Comparison of ENCODE assay signal across 25 cellular contexts in the genomic region with DNA sequence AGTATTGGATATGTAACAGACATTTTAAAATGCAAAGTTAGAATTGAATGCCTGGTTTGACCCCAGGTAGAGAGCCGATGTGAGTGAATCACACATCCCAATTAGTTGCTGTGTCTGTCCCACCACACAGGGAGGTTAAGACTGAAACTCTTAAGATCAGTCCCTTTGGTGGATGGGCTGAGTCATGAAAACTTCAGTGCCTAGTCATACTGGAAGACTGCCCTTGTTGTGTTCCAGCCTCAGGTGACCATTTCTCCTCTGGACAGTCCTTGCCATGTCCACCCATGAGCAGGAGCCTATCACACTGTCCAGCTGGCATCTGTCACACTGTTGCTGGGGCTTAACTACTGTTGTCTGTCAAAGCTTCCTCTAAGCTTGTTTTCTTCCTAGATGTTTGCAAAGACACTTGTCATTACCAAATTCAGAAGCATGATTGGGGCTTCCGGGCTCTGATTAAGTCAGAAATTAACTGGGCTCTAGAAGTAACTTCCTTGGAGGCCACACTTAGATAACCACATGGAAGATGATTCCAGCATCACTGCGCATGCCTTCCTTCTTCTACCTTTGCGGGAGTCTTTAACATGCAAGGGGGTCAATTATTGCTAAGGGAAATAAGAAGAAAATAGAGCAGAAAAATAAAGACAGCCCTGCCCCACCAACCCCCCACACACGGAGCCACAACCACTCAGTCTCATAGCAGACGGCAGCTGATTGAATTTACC. TPM values are rescaled to one million over a fixed set of nuclear protein-coding genes. Genes with fewer than 3 reads are reported as not detected.
DNase-seq lines count a peak whose midpoint lies in the region; ATAC-seq, FAIRE-seq and TF ChIP-seq lines count a peak whose summit lies in the region.
"Had no signal": no experiment of that assay in that cellular context is flagged by ENCODE, and none has a peak within 500 bp of the region (broad histone marks: within the 10 kb centered on the region; RNA-seq: fewer than 3 reads in every experiment).

No MANE protein-coding gene starts in this region.

- no peak for TF ChIP-seq POLR2A in thyroid gland (IDR thresholded peaks at IDR 0.05)

- intact Hi-C loops in thyroid gland (cut with DNase I) = no loop called here

- H3K36me3 Mint-ChIP-seq in activated naive CD4-positive, alpha-beta T cell treated with anti-CD3 and anti-CD28 coated beads, Interleukin-2, amount 50 U/mL, for 72 hours = no peaks in the 10 kb centered on the region
- no peaks in the 10 kb centered on the region for H3K36me3 Mint-ChIP-seq in activated naive CD4-positive, alpha-beta T cell treated with anti-CD3 and anti-CD28 coated beads, Interleukin-2, amount 10 ng/mL, durations not matched to agents 7 days and 5 days
- H3K36me3 Mint-ChIP-seq: CD4-positive, CD25-positive, alpha-beta regulatory T cell had no signal

- peaks cover 55 to 60% of the 10 kb centered on the region in 2 donors for H3K4me1 ChIP-seq in thyroid gland

- no peaks in the 10 kb centered on the region for H3K9me3 Mint-ChIP-seq in activated naive CD4-positive, alpha-beta T cell treated with anti-CD3 and anti-CD28 coated beads, Interleukin-2, amount 50 U/mL, for 72 hours
- H3K9me3 Mint-ChIP-seq in activated naive CD4-positive, alpha-beta T cell treated with anti-CD3 and anti-CD28 coated beads, Interleukin-2, amount 10 ng/mL, durations not matched to agents 7 days and 5 days = no peaks in the 10 kb centered on the region
- H3K9me3 Mint-ChIP-seq: central memory CD8-positive, alpha-beta T cell; stimulated activated naive CD8-positive, alpha-beta T cell treated with anti-CD3 and anti-CD28 coated beads, Interleukin-15, amount 100 ng/mL, for 72 hours had no signal

- H3K27me3 Mint-ChIP-seq in activated naive CD4-positive, alpha-beta T cell treated with anti-CD3 and anti-CD28 coated beads, Interleukin-2, amount 10 ng/mL, durations not matched to agents 7 days and 5 days = no peaks in the 10 kb centered on the region
- H3K27me3 Mint-ChIP-seq: central memory CD8-positive, alpha-beta T cell; stimulated activated naive CD8-positive, alpha-beta T cell treated with anti-CD3 and anti-CD28 coated beads, Interleukin-15, amount 100 ng/mL, for 72 hours had no signal

- no peaks in the 10 kb centered on the region for H3K27me3 ChIP-seq in thyroid gland
- H3K27me3 ChIP-seq: upper lobe of left lung had no signal

- H3K27ac ChIP-seq in thyroid gland = peak overlapping the region in 2 of 3 donors; percentile 8 to 19
- H3K27ac ChIP-seq: upper lobe of left lung had no signal

- 90 to 92% methylated on average over 6 of the region's 6 CpGs for WGBS in thyroid gland, 2 donors

- ATAC-seq in activated naive CD4-positive, alpha-beta T cell treated with anti-CD3 and anti-CD28 coated beads, Interleukin-2, amount 50 U/mL, for 72 hours = peak; percentile 52 to 60
- ATAC-seq in GM21786 (IDR thresholded peaks at IDR 0.05; ENCODE audit: unreplicated experiment) (no peak), GM18861 (IDR thresholded peaks at IDR 0.05; ENCODE audit: unreplicated experiment) (no peak), GM21526 (IDR thresholded peaks at IDR 0.05; ENCODE audit: low FRiP score, unreplicated experiment) (no peak)
- ATAC-seq: activated CD8-positive, alpha-beta T cell treated with anti-CD3 and anti-CD28 coated beads, Interleukin-2, amount 10 ng/mL, durations not matched to agents 7 days and 5 days; left cardiac atrium; mucosa of descending colon; right cardiac atrium; stimulated activated naive CD8-positive, alpha-beta T cell treated with anti-CD3 and anti-CD28 coated beads, Interleukin-15, amount 100 ng/mL, for 72 hours had no signal

- no peak overlapping the region for H3K4me3 Mint-ChIP-seq in activated naive CD4-positive, alpha-beta T cell treated with anti-CD3 and anti-CD28 coated beads, Interleukin-2, amount 10 ng/mL, durations not matched to agents 7 days and 5 days
- H3K4me3 Mint-ChIP-seq: activated CD8-positive, alpha-beta T cell treated with anti-CD3 and anti-CD28 coated beads, Interleukin-2, amount 10 ng/mL, durations not matched to agents 7 days and 5 days; CD4-positive, CD25-positive, alpha-beta regulatory T cell; central memory CD8-positive, alpha-beta T cell; stimulated activated naive CD8-positive, alpha-beta T cell treated with anti-CD3 and anti-CD28 coated beads, Interleukin-15, amount 100 ng/mL, for 72 hours had no signal

- no peaks in the 10 kb centered on the region for H3K9me3 ChIP-seq in thyroid gland
- H3K9me3 ChIP-seq: mucosa of descending colon, upper lobe of left lung had no signal

- TF ChIP-seq CTCF in fibroblast of mammary gland (conservative IDR thresholded peaks at IDR 0.05; ENCODE audit: control insufficient read depth, insufficient read depth, low read depth, low read length) = no peak
- no peak for TF ChIP-seq CTCF in thyroid gland (IDR thresholded peaks at IDR 0.05)

- H3K4me3 ChIP-seq in fibroblast of mammary gland (ENCODE audit: control insufficient read depth, low read depth, low read length) (no peak overlapping the region), thyroid gland (replicated peaks in 1 of 3) (no peak overlapping the region)
- H3K4me3 ChIP-seq: mucosa of descending colon, upper lobe of left lung had no signal

- DNase-seq in activated naive CD4-positive, alpha-beta T cell treated with anti-CD3 and anti-CD28 coated beads, Interleukin-2, amount 50 U/mL, for 72 hours (ENCODE audit: low spot score in 2 of 2) = no peak
- DNase-seq in activated naive CD4-positive, alpha-beta T cell treated with anti-CD3 and anti-CD28 coated beads, Interleukin-2, amount 10 ng/mL, durations not matched to agents 7 days and 5 days = no peak
- DNase-seq in RCC 7860 (ENCODE audit: low spot score) (peak; percentile 70), fibroblast of mammary gland (ENCODE audit: low read depth) (peak; percentile 46), thyroid gland (no peak)
- DNase-seq: activated CD8-positive, alpha-beta T cell treated with anti-CD3 and anti-CD28 coated beads, Interleukin-2, amount 10 ng/mL, durations not matched to agents 7 days and 5 days; activated T-cell treated with anti-CD3 and anti-CD28 coated beads, Interleukin-2, amount 50 U/mL, for 48 hours; CD4-positive, CD25-positive, alpha-beta regulatory T cell; DMS79 treated with DMSO at 0.1 percent for 48 hours; effector CD8-positive, alpha-beta T cell; hippocampal formation; Kasumi-1; left cardiac atrium; mucosa of descending colon; NCI-H1417 treated with DMSO at 0.1 percent for 48 hours; nucleus accumbens; right cardiac atrium; stimulated activated naive CD8-positive, alpha-beta T cell treated with anti-CD3 and anti-CD28 coated beads, Interleukin-15, amount 100 ng/mL, for 72 hours; upper lobe of left lung had no signal

- H3K27ac Mint-ChIP-seq in activated naive CD4-positive, alpha-beta T cell treated with anti-CD3 and anti-CD28 coated beads, Interleukin-2, amount 50 U/mL, for 72 hours = no peak overlapping the region
- no peak overlapping the region for H3K27ac Mint-ChIP-seq in activated naive CD4-positive, alpha-beta T cell treated with anti-CD3 and anti-CD28 coated beads, Interleukin-2, amount 10 ng/mL, durations not matched to agents 7 days and 5 days
- H3K27ac Mint-ChIP-seq: activated CD8-positive, alpha-beta T cell treated with anti-CD3 and anti-CD28 coated beads, Interleukin-2, amount 10 ng/mL, durations not matched to agents 7 days and 5 days; CD4-positive, CD25-positive, alpha-beta regulatory T cell; stimulated activated naive CD8-positive, alpha-beta T cell treated with anti-CD3 and anti-CD28 coated beads, Interleukin-15, amount 100 ng/mL, for 72 hours had no signal

- H3K36me3 ChIP-seq in thyroid gland = peaks cover 0 to 5% of the 10 kb centered on the region in 2 donors

- peaks cover 1% of the 10 kb centered on the region for H3K4me1 Mint-ChIP-seq in activated naive CD4-positive, alpha-beta T cell treated with anti-CD3 and anti-CD28 coated beads, Interleukin-2, amount 10 ng/mL, durations not matched to agents 7 days and 5 days
- H3K4me1 Mint-ChIP-seq: stimulated activated naive CD8-positive, alpha-beta T cell treated with anti-CD3 and anti-CD28 coated beads, Interleukin-15, amount 100 ng/mL, for 72 hours had no signal

- peak; percentile 84 for FAIRE-seq in RCC 7860 (lab: Jason Lieb, UNC)
- FAIRE-seq: A204.1, GM18507 had no signal

- CTCF ChIA-PET in activated naive CD4-positive, alpha-beta T cell treated with anti-CD3 and anti-CD28 coated beads, Interleukin-2, amount 10 ng/mL, durations not matched to agents 7 days and 5 days (lab: Charles Lee) = interaction anchor here (1.7 kb wide), 1 partner anchor 10 kb away, joined by 4 read pairs; no protein-coding TSS in a partner anchor

RNA-seq across cellular contexts. Expression of a gene that starts 21.3 kb away (rescaled TPM):
- total RNA-seq in activated naive CD4-positive, alpha-beta T cell treated with anti-CD3 and anti-CD28 coated beads, Interleukin-2, amount 50 U/mL, for 72 hours = 1 to 10 TPM; 2.7 to 3.1 TPM
- 10 to 100 TPM; 33.6 to 79.0 (median 50.0) TPM for total RNA-seq in thyroid gland
- total RNA-seq: CD4-positive, CD25-positive, alpha-beta regulatory T cell had no signal

Comparison
In these comparisons a context has a peak if more than half of its experiments do, and no peak if none do; other contexts are left out.
1. ATAC-seq: peak in activated naive CD4-positive, alpha-beta T cell treated with anti-CD3 and anti-CD28 coated beads, Interleukin-2, amount 50 U/mL, for 72 hours (2 of 2); none in GM21786 (single experiment), GM18861 (single experiment) and GM21526 (single experiment).
2. DNase-seq: peak in RCC 7860 (single experiment) and fibroblast of mammary gland (single experiment); none in activated naive CD4-positive, alpha-beta T cell treated with anti-CD3 and anti-CD28 coated beads, Interleukin-2, amount 50 U/mL, for 72 hours (0 of 2), activated naive CD4-positive, alpha-beta T cell treated with anti-CD3 and anti-CD28 coated beads, Interleukin-2, amount 10 ng/mL, durations not matched to agents 7 days and 5 days (single experiment) and thyroid gland (0 of 2).
3. RNA of a gene that starts 21.3 kb away (total RNA-seq): 33.6 to 79.0 TPM in thyroid gland; 2.7 to 3.1 TPM in activated naive CD4-positive, alpha-beta T cell treated with anti-CD3 and anti-CD28 coated beads, Interleukin-2, amount 50 U/mL, for 72 hours; every median in the first group is over 4 times any median in the second.